2 cellular contexts compared by ENCODE assay signal in genomic region chr4:107210450-107211239, GRCh38.
TF ChIP-seq lines count a peak whose summit lies in the region.

No MANE protein-coding gene starts in this region.

TF ChIP-seq in HepG2, 621 proteins besides CTCF, POLR2A, EP300 and RAD21:
- peak; percentile 86 to 90 for TF ChIP-seq MAFK (conservative IDR thresholded peaks at IDR 0.05 in 1 of 2, IDR thresholded peaks at IDR 0.05 in 1 of 2; ENCODE audit: low read length in 2 of 2)
- peak; percentile 84 for TF ChIP-seq NFE2L2 (IDR thresholded peaks at IDR 0.05; ENCODE audit: low read length)
- TF ChIP-seq, protein P1, sequence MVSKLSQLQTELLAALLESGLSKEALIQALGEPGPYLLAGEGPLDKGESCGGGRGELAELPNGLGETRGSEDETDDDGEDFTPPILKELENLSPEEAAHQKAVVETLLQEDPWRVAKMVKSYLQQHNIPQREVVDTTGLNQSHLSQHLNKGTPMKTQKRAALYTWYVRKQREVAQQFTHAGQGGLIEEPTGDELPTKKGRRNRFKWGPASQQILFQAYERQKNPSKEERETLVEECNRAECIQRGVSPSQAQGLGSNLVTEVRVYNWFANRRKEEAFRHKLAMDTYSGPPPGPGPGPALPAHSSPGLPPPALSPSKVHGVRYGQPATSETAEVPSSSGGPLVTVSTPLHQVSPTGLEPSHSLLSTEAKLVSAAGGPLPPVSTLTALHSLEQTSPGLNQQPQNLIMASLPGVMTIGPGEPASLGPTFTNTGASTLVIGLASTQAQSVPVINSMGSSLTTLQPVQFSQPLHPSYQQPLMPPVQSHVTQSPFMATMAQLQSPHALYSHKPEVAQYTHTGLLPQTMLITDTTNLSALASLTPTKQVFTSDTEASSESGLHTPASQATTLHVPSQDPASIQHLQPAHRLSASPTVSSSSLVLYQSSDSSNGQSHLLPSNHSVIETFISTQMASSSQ (IDR thresholded peaks at IDR 0.05; ENCODE audit: low read depth) = no peak
- TF ChIP-seq, protein P1 (CRISPR knock-in tag; IDR thresholded peaks at IDR 0.05; ENCODE audit: borderline replicate concordance) = no peak
- TF ChIP-seq MAFF (IDR thresholded peaks at IDR 0.05; ENCODE audit: low read depth, low read length) = peak; percentile 89

TF ChIP-seq in H1, 55 proteins besides CTCF, POLR2A, EP300 and RAD21:
- TF ChIP-seq BACH1 (IDR thresholded peaks at IDR 0.05; ENCODE audit: low read length) (peak; percentile 85), SRF (IDR thresholded peaks at IDR 0.05; ENCODE audit: low read depth, low read length) (no peak), MAFK (IDR thresholded peaks at IDR 0.05; ENCODE audit: low read depth, low read length) (peak; percentile 81), SIX5 (IDR thresholded peaks at IDR 0.05; ENCODE audit: low read depth, low read length) (no peak)
